Comparison of ENCODE assay signal across 9 cellular contexts in the genomic region with DNA sequence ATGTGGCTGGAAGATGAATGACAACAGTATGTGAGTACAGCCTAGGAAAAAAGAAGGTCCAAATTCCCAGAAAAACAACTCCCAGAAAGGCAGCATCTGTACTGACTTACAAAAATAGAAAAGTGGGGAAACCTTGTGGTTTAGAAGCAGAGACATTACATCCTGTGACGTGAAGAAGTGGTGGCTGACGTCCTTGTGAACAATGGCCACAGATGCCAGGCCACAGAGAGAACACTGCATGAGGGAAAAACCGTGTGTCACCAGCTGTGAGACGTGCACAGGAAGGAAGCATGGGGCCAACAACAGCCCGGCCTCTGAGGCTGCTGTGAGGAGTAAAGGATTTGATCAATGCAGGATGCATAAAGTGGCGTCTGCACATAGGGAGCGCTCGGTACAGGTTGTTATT.
DNase-seq lines count a peak whose midpoint lies in the region; ATAC-seq and TF ChIP-seq lines count a peak whose summit lies in the region.
"Had no signal": no experiment of that assay in that cellular context is flagged by ENCODE, and none has a peak within 500 bp of the region (broad histone marks: within the 10 kb centered on the region; RNA-seq: fewer than 3 reads in every experiment).

No MANE protein-coding gene starts in this region.

- DNase-seq in NOMO-1 treated with DMSO at 0.1 percent for 48 hours (lab: John Stamatoyannopoulos, UW; ENCODE audit: unreplicated experiment) (peak; percentile 10), non-pigmented ciliary epithelial cell (ENCODE audit: low read depth) (peak; percentile 44), coronary artery (ENCODE audit: low spot score) (no peak), testis (no peak), HuH-7 (ENCODE audit: low spot score) (no peak), globus pallidus (ENCODE audit: low spot score) (no peak)
- DNase-seq in activated naive CD8-positive, alpha-beta T cell treated with anti-CD3 and anti-CD28 coated beads, Interleukin-2, amount 50 U/mL, for 24 hours = peak; percentile 76

- intact Hi-C loops in testis (cut with DNase I; ENCODE audit: low total_unique reads) = no loop called here

- no peaks in the 10 kb centered on the region for H3K4me1 ChIP-seq in testis

- H3K27ac ChIP-seq in coronary artery = no peak overlapping the region
- no peak overlapping the region for H3K27ac ChIP-seq in testis

- H3K9me3 ChIP-seq in testis = no peaks in the 10 kb centered on the region

- H3K27me3 Mint-ChIP-seq in activated naive CD8-positive, alpha-beta T cell treated with anti-CD3 and anti-CD28 coated beads, Interleukin-2, amount 50 U/mL, for 24 hours = no peaks in the 10 kb centered on the region

- TF ChIP-seq POLR2A in testis (IDR thresholded peaks at IDR 0.05) = no peak

- peak; percentile 57 for ATAC-seq in GM19395 (IDR thresholded peaks at IDR 0.05; ENCODE audit: unreplicated experiment)
- ATAC-seq in activated naive CD8-positive, alpha-beta T cell treated with anti-CD3 and anti-CD28 coated beads, Interleukin-2, amount 50 U/mL, for 24 hours = peak; percentile 91

- no peaks in the 10 kb centered on the region for H3K36me3 Mint-ChIP-seq in activated naive CD8-positive, alpha-beta T cell treated with anti-CD3 and anti-CD28 coated beads, Interleukin-2, amount 50 U/mL, for 24 hours (ENCODE audit: low read depth)

- peaks cover 10% of the 10 kb centered on the region for H3K9me3 Mint-ChIP-seq in activated naive CD8-positive, alpha-beta T cell treated with anti-CD3 and anti-CD28 coated beads, Interleukin-2, amount 50 U/mL, for 24 hours

- no peaks in the 10 kb centered on the region for H3K36me3 ChIP-seq in testis (ENCODE audit: low read depth, missing control alignments)

- WGBS in testis, 2 donors = 76 to 79% methylated on average over 8 of the region's 8 CpGs

- TF ChIP-seq CTCF in coronary artery (IDR thresholded peaks at IDR 0.05) (no peak), testis (IDR thresholded peaks at IDR 0.05) (no peak)

- peak overlapping the region; percentile 92 for H3K27ac Mint-ChIP-seq in activated naive CD8-positive, alpha-beta T cell treated with anti-CD3 and anti-CD28 coated beads, Interleukin-2, amount 50 U/mL, for 24 hours

- H3K4me1 Mint-ChIP-seq in activated naive CD8-positive, alpha-beta T cell treated with anti-CD3 and anti-CD28 coated beads, Interleukin-2, amount 50 U/mL, for 24 hours = peaks cover 61% of the 10 kb centered on the region

- H3K4me3 Mint-ChIP-seq in activated naive CD8-positive, alpha-beta T cell treated with anti-CD3 and anti-CD28 coated beads, Interleukin-2, amount 50 U/mL, for 24 hours = peak overlapping the region; percentile 65

- H3K4me3 ChIP-seq in coronary artery (no peak overlapping the region), testis (no peak overlapping the region)
- H3K4me3 ChIP-seq: lung had no signal

- H3K27me3 ChIP-seq in testis = no peaks in the 10 kb centered on the region

Comparison
In these comparisons a context has a peak if more than half of its experiments do, and no peak if none do; other contexts are left out.
1. DNase-seq: peak in NOMO-1 treated with DMSO at 0.1 percent for 48 hours (single experiment), activated naive CD8-positive, alpha-beta T cell treated with anti-CD3 and anti-CD28 coated beads, Interleukin-2, amount 50 U/mL, for 24 hours (single experiment) and non-pigmented ciliary epithelial cell (single experiment); none in coronary artery (single experiment), testis (single experiment), HuH-7 (single experiment) and globus pallidus (single experiment).